In genomic region chr4:44502214-44502613, GRCh38 we compare ENCODE assay signal across 5 cellular contexts. TPM values are rescaled to one million over a fixed set of nuclear protein-coding genes. Genes with fewer than 3 reads are reported as not detected.
"Had no signal": no experiment of that assay in that cellular context is flagged by ENCODE, and none has a peak within 500 bp of the region (broad histone marks: within the 10 kb centered on the region; RNA-seq: fewer than 3 reads in every experiment).

No MANE protein-coding gene starts in this region.

RNA-seq across cellular contexts. Expression of gene KCTD8, which starts 53.6 kb away (rescaled TPM):
- total RNA-seq: LHCN-M2, OCI-LY7, Peyer's patch, SJSA1 had no signal
- polyA plus RNA-seq: SK-N-SH had no signal
